ENCODE assay signal across 10 cellular contexts in the genomic region with DNA sequence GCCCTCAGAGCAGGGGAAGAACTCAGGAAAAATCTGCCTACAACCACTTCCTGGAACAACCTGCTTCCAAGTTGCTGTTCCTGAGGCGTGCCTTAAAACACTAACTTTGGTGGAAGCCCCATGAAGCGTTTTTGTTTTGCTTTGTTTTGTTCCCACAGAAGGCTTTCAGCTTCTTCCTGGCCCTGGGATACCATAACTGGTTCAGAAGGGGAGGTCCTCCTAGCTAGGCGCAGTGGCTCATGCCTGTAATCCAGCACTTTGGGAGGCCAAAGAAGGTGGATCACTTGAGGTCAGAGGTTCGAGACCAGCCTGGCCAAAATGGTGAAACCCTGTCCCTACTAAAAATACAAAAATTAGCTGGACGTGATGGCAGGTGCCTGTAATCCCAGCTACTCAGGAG. TPM values are rescaled to one million over a fixed set of nuclear protein-coding genes. Genes with fewer than 3 reads are reported as not detected.
A peak's percentile ranks its signal among the peaks of the same experiment; 100 is the strongest.
DNase-seq lines count a peak whose midpoint lies in the region; ATAC-seq and TF ChIP-seq lines count a peak whose summit lies in the region.
"Had no signal": no experiment of that assay in that cellular context is flagged by ENCODE, and none has a peak within 500 bp of the region (broad histone marks: within the 10 kb centered on the region; RNA-seq: fewer than 3 reads in every experiment).

No MANE protein-coding gene starts in this region.

- no peak for TF ChIP-seq RAD21 in HCT116 (IDR thresholded peaks at IDR 0.05; ENCODE audit: low read depth)

- RAD21 ChIA-PET in HCT116 (lab: Charles Lee; ENCODE audit: low non-redundant PET in 1 of 2, low total read pairs in 2 of 2, uncharacterized antibody in 2 of 2, unreplicated experiment in 2 of 2) = no interaction called here

- H4K20me1 ChIP-seq in BLaER1 treated with 17β-estradiol and CSF1 and Interleukin-3, amounts not matched to agents 10 nM and 100 nM = peaks cover 4 to 30% (median 12%) of the 10 kb centered on the region in 11 experiments; a peak in 15 of 22 replicates
- H4K20me1 ChIP-seq in HCT116 (ENCODE audit: insufficient read depth) (no peaks in the 10 kb centered on the region), PC-9 (ENCODE audit: insufficient read depth) (no peaks in the 10 kb centered on the region)

- H3K9ac ChIP-seq in BLaER1 treated with 17β-estradiol and CSF1 and Interleukin-3, amounts not matched to agents 10 nM and 100 nM = peak overlapping the region in 2 of 11 experiments; percentile 87 to 90; a peak in 2 of 22 replicates
- no peak overlapping the region for H3K9ac ChIP-seq in HCT116 (ENCODE audit: low read length)

- no peak for TF ChIP-seq EP300 in ovary (IDR thresholded peaks at IDR 0.05)

- H3K27ac ChIP-seq in BLaER1 treated with 17β-estradiol and CSF1 and Interleukin-3, amounts not matched to agents 10 nM and 100 nM = peak overlapping the region in 8 of 11 experiments; percentile 84 to 92 (median 88); a peak in 12 of 22 replicates
- H3K27ac ChIP-seq in HCT116 (ENCODE audit: low read depth, low read length) = no peak overlapping the region
- no peak overlapping the region for H3K27ac ChIP-seq in coronary artery
- H3K27ac ChIP-seq in ovary = peak overlapping the region; percentile 87 to 94
- no peak overlapping the region for H3K27ac ChIP-seq in PC-9

- no peaks in the 10 kb centered on the region for H3K9me3 ChIP-seq in BLaER1 treated with 17β-estradiol and CSF1 and Interleukin-3, amounts not matched to agents 10 nM and 100 nM (replicated peaks in 1 of 11)
- H3K9me3 ChIP-seq in HCT116 (ENCODE audit: control insufficient read depth in 1 of 2, insufficient read depth in 1 of 2, low read depth in 1 of 2, low read length in 2 of 2) (no peaks in the 10 kb centered on the region), ovary (no peaks in the 10 kb centered on the region), PC-9 (ENCODE audit: insufficient read depth, low read depth) (no peaks in the 10 kb centered on the region)
- H3K9me3 ChIP-seq: ascending aorta had no signal

- no peaks in the 10 kb centered on the region for H3F3A ChIP-seq in PC-9 (ENCODE audit: insufficient read depth, low read depth)

- POLR2A ChIA-PET in HCT116 (lab: Charles Lee) (interaction anchor here (0.6 kb wide), 1 partner anchor 113 kb away, joined by 4 read pairs; no protein-coding TSS in a partner anchor), PC-9 (lab: Charles Lee; ENCODE audit: unreplicated experiment) (interaction anchor here (0.5 to 0.7 kb wide), 2 partner anchors 16 to 196 kb away, joined by 3 read pairs; a partner anchor contains a TSS)

- no peak overlapping the region for H3K4me3 ChIP-seq in BLaER1 treated with 17β-estradiol and CSF1 and Interleukin-3, amounts not matched to agents 10 nM and 100 nM
- H3K4me3 ChIP-seq in HCT116 (replicated peaks in 1 of 2; ENCODE audit: low read depth in 1 of 2, low read length in 2 of 2) (no peak overlapping the region), coronary artery (no peak overlapping the region), ovary (no peak overlapping the region), PC-9 (no peak overlapping the region)

- peaks cover 20 to 28% (median 24%) of the 10 kb centered on the region in 11 experiments for H3K36me3 ChIP-seq in BLaER1 treated with 17β-estradiol and CSF1 and Interleukin-3, amounts not matched to agents 10 nM and 100 nM
- H3K36me3 ChIP-seq in HCT116 (ENCODE audit: control insufficient read depth in 1 of 2, insufficient read depth in 2 of 2, low read length in 2 of 2) (peaks cover 0 to 3% of the 10 kb centered on the region in 2 experiments; a peak in 1 of 4 replicates), ovary (no peaks in the 10 kb centered on the region), PC-9 (ENCODE audit: low read depth) (no peaks in the 10 kb centered on the region)

- 89% methylated on average over 5 of the region's 5 CpGs for WGBS in ovary, 3 donors

- TF ChIP-seq CTCF in HCT116 (IDR thresholded peaks at IDR 0.05 in 2 of 3, conservative IDR thresholded peaks at IDR 0.05 in 1 of 3; ENCODE audit: borderline replicate concordance in 1 of 3, insufficient read depth in 1 of 3, low read depth in 2 of 3, low read length in 2 of 3) = no peak
- no peak for TF ChIP-seq CTCF in coronary artery (IDR thresholded peaks at IDR 0.05)
- TF ChIP-seq CTCF in ovary (IDR thresholded peaks at IDR 0.05) = no peak
- TF ChIP-seq CTCF in PC-9 (conservative IDR thresholded peaks at IDR 0.05) = no peak

- DNase-seq in HCT116 (ENCODE audit: low read depth, low spot score) (no peak), coronary artery (ENCODE audit: low spot score) (peak; percentile 53), ovary (peak in 1 of 5 donors; percentile 25), left lobe of liver (ENCODE audit: low spot score) (no peak), SHP77 (lab: John Stamatoyannopoulos, UW) (no peak), PC-9 (no peak), SKM-1 (lab: John Stamatoyannopoulos, UW; ENCODE audit: unreplicated experiment) (no peak)
- DNase-seq: NCI-H774 had no signal

- no peak for TF ChIP-seq POLR2A in HCT116 (IDR thresholded peaks at IDR 0.05; ENCODE audit: borderline replicate concordance, extremely low read depth, insufficient read depth, insufficient read length)
- TF ChIP-seq POLR2A in ovary (IDR thresholded peaks at IDR 0.05) = no peak

- peak overlapping the region; percentile 84 to 98 (median 91) for H3K4me2 ChIP-seq in BLaER1 treated with 17β-estradiol and CSF1 and Interleukin-3, amounts not matched to agents 10 nM and 100 nM
- peak overlapping the region; percentile 97; the same call in 1 of the 2 replicates for H3K4me2 ChIP-seq in HCT116 (ENCODE audit: low read length)
- no peak overlapping the region for H3K4me2 ChIP-seq in PC-9

- H3K9me2 ChIP-seq in HCT116 (ENCODE audit: insufficient read depth) = no peaks in the 10 kb centered on the region
- no peaks in the 10 kb centered on the region for H3K9me2 ChIP-seq in PC-9 (ENCODE audit: insufficient read depth)

- H3K27me3 ChIP-seq in BLaER1 treated with 17β-estradiol and CSF1 and Interleukin-3, amounts not matched to agents 10 nM and 100 nM = no peaks in the 10 kb centered on the region
- no peaks in the 10 kb centered on the region for H3K27me3 ChIP-seq in HCT116 (ENCODE audit: insufficient read depth, low read length)
- H3K27me3 ChIP-seq in ovary = no peaks in the 10 kb centered on the region
- no peaks in the 10 kb centered on the region for H3K27me3 ChIP-seq in PC-9 (ENCODE audit: insufficient read depth, low read depth)
- H3K27me3 ChIP-seq: ascending aorta had no signal

- CTCF ChIA-PET in HCT116 (lab: Charles Lee) (interaction anchor here (2.9 kb wide), 1 partner anchor 15 kb away, joined by 15 read pairs; a partner anchor contains a TSS), PC-9 (lab: Charles Lee) (no interaction called here)

- H3K4me1 ChIP-seq in BLaER1 treated with 17β-estradiol and CSF1 and Interleukin-3, amounts not matched to agents 10 nM and 100 nM = peaks cover 37 to 57% (median 46%) of the 10 kb centered on the region in 10 experiments
- H3K4me1 ChIP-seq in HCT116 (ENCODE audit: control insufficient read depth in 1 of 2, insufficient read depth in 2 of 2, low read length in 2 of 2) = peaks cover 7 to 18% of the 10 kb centered on the region in 2 experiments; a peak in 3 of 4 replicates
- peaks cover 12% of the 10 kb centered on the region for H3K4me1 ChIP-seq in ovary (ENCODE audit: insufficient read depth)
- H3K4me1 ChIP-seq in PC-9 (replicated peaks; ENCODE audit: insufficient read depth) = peaks cover 13% of the 10 kb centered on the region; the same call in 1 of the 2 replicates

- BruUV-seq in HCT116 (replicated peaks; lab: Mats Ljungman, UMichigan) = no TSS peak
- BruUV-seq in PC-9 (replicated peaks; lab: Mats Ljungman, UMichigan) = no TSS peak

- no peak overlapping the region for H2AFZ ChIP-seq in HCT116 (ENCODE audit: low read depth, low read length, poor library complexity, severe bottlenecking)
- H2AFZ ChIP-seq in PC-9 = no peak overlapping the region

- ATAC-seq in HCT116 = no peak
- ATAC-seq in left lobe of liver = no peak

- H3K79me2 ChIP-seq in HCT116 (ENCODE audit: insufficient read depth, low read length) = peaks cover 37% of the 10 kb centered on the region
- peaks cover 30% of the 10 kb centered on the region for H3K79me2 ChIP-seq in PC-9 (ENCODE audit: low read depth)

- intact Hi-C loops in HCT116 (cut with micrococcal nuclease) (no loop called here), ovary (cut with DNase I) (loop anchor here in 2 of 4 donors (2.0 to 5.0 kb wide), 2 partner anchors 65 kb away; a partner anchor contains a TSS), PC-9 (cut with micrococcal nuclease; ENCODE audit: unreplicated experiment) (loop anchor here (5.0 kb wide), 1 partner anchor 115 kb away; a partner anchor contains a TSS)

TF ChIP-seq in HCT116, 20 proteins besides CTCF, POLR2A, EP300 and RAD21 (continues in another document):
- no peak for TF ChIP-seq CEBPB (IDR thresholded peaks at IDR 0.05; ENCODE audit: low read depth)

RNA-seq across cellular contexts. Expression of a gene that starts 1.2 kb away (rescaled TPM):
- total RNA-seq in HCT116 (2021; ENCODE audit: unreplicated experiment) (30.6 TPM), ovary (10 to 100 TPM; 27.9 to 52.4 (median 47.0) TPM), left lobe of liver (14.6 TPM), PC-9 (2021) (32.9 and 37.0 TPM in 2 replicates)
- 19.2 and 31.8 TPM in 2 replicates for polyA plus RNA-seq in HCT116 (2012)
- 10 to 100 TPM; 31.3 to 48.5 TPM for polyA plus RNA-seq in ovary

RNA-seq across cellular contexts. Expression of a gene that starts 12.1 kb away (rescaled TPM):
- total RNA-seq in HCT116 (2021; ENCODE audit: unreplicated experiment) (not detected), ovary (10 to 100 TPM in 1 of 7 donors, 1 to 10 TPM in 4, not detected in 2; 1.3 to 37.7 (median 3.1) TPM), left lobe of liver (not detected), PC-9 (2021) (2.0 and 3.5 TPM in 2 replicates)
- 0.22 and 0.90 TPM in 2 replicates for polyA plus RNA-seq in HCT116 (2012)
- under 1 TPM in 1 of 2 donors, not detected in 1; 0.16 TPM for polyA plus RNA-seq in ovary
- total RNA-seq: ascending aorta had no signal

RNA-seq across cellular contexts. Expression of a gene that starts 15.5 kb away (rescaled TPM):
- 1.6 TPM for total RNA-seq in HCT116 (2021; ENCODE audit: unreplicated experiment)
- polyA plus RNA-seq in HCT116 (2012) = 1.3 and 2.4 TPM in 2 replicates
- total RNA-seq in ovary = 1 to 10 TPM; 1.8 to 5.0 (median 3.4) TPM
- 1 to 10 TPM in 1 of 2 donors, under 1 TPM in 1; 0.25 to 5.5 TPM for polyA plus RNA-seq in ovary
- total RNA-seq in left lobe of liver = 0.63 TPM
- 0.40 TPM in 1 of 2 replicates, not detected in the other for total RNA-seq in PC-9 (2021)
- total RNA-seq: ascending aorta had no signal

RNA-seq across cellular contexts. Expression of a gene that starts 26.2 kb away (rescaled TPM):
- total RNA-seq in HCT116 (2021; ENCODE audit: unreplicated experiment) (2.6 TPM), ovary (10 to 100 TPM; 41.6 to 84.9 (median 76.3) TPM), left lobe of liver (33.2 TPM), PC-9 (2021) (48.6 and 56.5 TPM in 2 replicates)
- 0.83 and 2.6 TPM in 2 replicates for polyA plus RNA-seq in HCT116 (2012)
- 10 to 100 TPM; 29.3 to 58.0 TPM for polyA plus RNA-seq in ovary

Comparison
In these comparisons a context has a peak if more than half of its experiments do, and no peak if none do; other contexts are left out.
1. H3K27ac ChIP-seq: peak in BLaER1 treated with 17β-estradiol and CSF1 and Interleukin-3, amounts not matched to agents 10 nM and 100 nM (8 of 11) and ovary (2 of 2); none in HCT116 (single experiment), coronary artery (0 of 2) and PC-9 (single experiment).